ENCODE assay signal across 1 cellular context in the genomic region with DNA sequence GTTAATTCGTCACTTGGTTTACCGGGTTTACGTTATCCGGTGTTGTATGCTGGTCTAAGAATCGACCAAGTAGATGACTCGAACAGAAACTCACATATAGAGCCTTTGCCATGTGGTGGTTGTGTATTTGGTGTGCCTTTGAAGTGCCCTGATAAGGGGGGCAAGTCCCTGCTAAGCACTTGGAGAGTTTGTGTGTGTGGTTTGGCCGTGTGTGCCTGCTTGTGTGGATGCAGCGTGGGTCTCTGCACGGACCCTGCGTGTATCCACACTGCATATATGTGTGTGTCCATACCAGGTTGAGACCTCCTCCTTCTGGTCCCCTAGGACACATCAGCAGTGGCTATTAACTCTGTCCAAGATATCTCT.
TF ChIP-seq lines count a peak whose summit lies in the region.

No MANE protein-coding gene starts in this region.

TF ChIP-seq in neural cell, 6 proteins besides CTCF, POLR2A, EP300 and RAD21 (continued from another document):
- TF ChIP-seq EZH2 (IDR thresholded peaks at IDR 0.05; ENCODE audit: borderline replicate concordance, insufficient read depth, low read length, poor library complexity, severe bottlenecking), result no peak
